Comparison of ENCODE assay signal across 14 cellular contexts in genomic region chr17:74118504-74118903, GRCh38.
DNase-seq lines count a peak whose midpoint lies in the region; ATAC-seq and TF ChIP-seq lines count a peak whose summit lies in the region.
"Had no signal": no experiment of that assay in that cellular context is flagged by ENCODE, and none has a peak within 500 bp of the region (broad histone marks: within the 10 kb centered on the region; RNA-seq: fewer than 3 reads in every experiment).

No MANE protein-coding gene starts in this region.

- no TSS peak for BruUV-seq in Caco-2 (replicated peaks; lab: Mats Ljungman, UMichigan)

- no peaks in the 10 kb centered on the region for H3K9me3 ChIP-seq in Caco-2
- H3K9me3 ChIP-seq: lower lobe of right lung, upper lobe of left lung had no signal

- H3K27me3 Mint-ChIP-seq in Caco-2 (ENCODE audit: insufficient read depth, unreplicated experiment) (peaks cover 29% of the 10 kb centered on the region), osteocyte (ENCODE audit: unreplicated experiment) (peaks cover 11% of the 10 kb centered on the region)
- H3K27me3 Mint-ChIP-seq in activated naive CD8-positive, alpha-beta T cell treated with anti-CD3 and anti-CD28 coated beads for 36 hours: peaks cover 35% of the 10 kb centered on the region

- peak; percentile 28 to 41 for TF ChIP-seq CTCF in Caco-2 (IDR thresholded peaks at IDR 0.05; ENCODE audit: insufficient read depth in 1 of 2, low read depth in 1 of 2, low read length in 1 of 2, severe bottlenecking in 1 of 2, unreplicated experiment in 1 of 2)
- TF ChIP-seq CTCF in astrocyte of the spinal cord (IDR thresholded peaks at IDR 0.05; ENCODE audit: low read depth, low read length): peak; percentile 9
- TF ChIP-seq CTCF in osteocyte (IDR thresholded peaks at IDR 0.05): no peak

- H3K4me1 Mint-ChIP-seq in Caco-2 (ENCODE audit: low read depth, unreplicated experiment) (no peaks in the 10 kb centered on the region), osteocyte (ENCODE audit: unreplicated experiment) (no peaks in the 10 kb centered on the region)
- H3K4me1 Mint-ChIP-seq in activated naive CD8-positive, alpha-beta T cell treated with anti-CD3 and anti-CD28 coated beads for 36 hours: no peaks in the 10 kb centered on the region
- H3K4me1 Mint-ChIP-seq: naive thymus-derived CD8-positive, alpha-beta T cell had no signal

- H3K36me3 ChIP-seq in Caco-2 (ENCODE audit: control insufficient read depth, insufficient read depth, low read length): no peaks in the 10 kb centered on the region
- H3K36me3 ChIP-seq: lower lobe of right lung, upper lobe of left lung had no signal

- H3K36me3 Mint-ChIP-seq in Caco-2 (ENCODE audit: insufficient read depth, unreplicated experiment): no peaks in the 10 kb centered on the region
- no peaks in the 10 kb centered on the region for H3K36me3 Mint-ChIP-seq in activated naive CD8-positive, alpha-beta T cell treated with anti-CD3 and anti-CD28 coated beads for 36 hours
- no peaks in the 10 kb centered on the region for H3K36me3 Mint-ChIP-seq in osteocyte (ENCODE audit: unreplicated experiment)
- H3K36me3 Mint-ChIP-seq: naive thymus-derived CD8-positive, alpha-beta T cell had no signal

- H3K4me3 Mint-ChIP-seq in Caco-2 (ENCODE audit: unreplicated experiment) (no peak overlapping the region), osteocyte (ENCODE audit: unreplicated experiment) (no peak overlapping the region)
- no peak overlapping the region for H3K4me3 Mint-ChIP-seq in activated naive CD8-positive, alpha-beta T cell treated with anti-CD3 and anti-CD28 coated beads for 36 hours
- H3K4me3 Mint-ChIP-seq: dendritic cell treated with granulocyte-macrophage colony-stimulating factor and Interleukin-4, amounts not matched to agents 40 ng/mL and 50 ng/mL, for 4 days; naive thymus-derived CD8-positive, alpha-beta T cell had no signal

- H3K27me3 ChIP-seq in Caco-2 (replicated peaks; ENCODE audit: control insufficient read depth, insufficient read depth, low read length): no peaks in the 10 kb centered on the region
- H3K27me3 ChIP-seq: upper lobe of left lung had no signal

- H3K27ac Mint-ChIP-seq in Caco-2 (ENCODE audit: unreplicated experiment) (no peak overlapping the region), osteocyte (ENCODE audit: unreplicated experiment) (no peak overlapping the region)
- no peak overlapping the region for H3K27ac Mint-ChIP-seq in activated naive CD8-positive, alpha-beta T cell treated with anti-CD3 and anti-CD28 coated beads for 36 hours
- H3K27ac Mint-ChIP-seq: activated T-helper 2 cell treated with anti-CD3 and anti-CD28 coated beads, Interferon-gamma antibody, Interleukin-2, Interleukin-4, amounts not matched to agents 10 μg/mL and 5 μg/mL and 100 μg/mL, durations not matched to agents 14 hours and 24 hours and 36 hours; dendritic cell treated with granulocyte-macrophage colony-stimulating factor and Interleukin-4, amounts not matched to agents 40 ng/mL and 50 ng/mL, for 4 days had no signal

- POLR2A ChIA-PET in Caco-2 (lab: Charles Lee): no interaction called here

- intact Hi-C loops in Caco-2 (cut with micrococcal nuclease; ENCODE audit: unreplicated experiment): no loop called here

- ATAC-seq in GM19324 (IDR thresholded peaks at IDR 0.05; ENCODE audit: low FRiP score, unreplicated experiment): no peak
- ATAC-seq: lower lobe of right lung; naive thymus-derived CD8-positive, alpha-beta T cell had no signal

- CTCF ChIA-PET in Caco-2 (lab: Charles Lee): no interaction called here

- no peak overlapping the region for H3K4me3 ChIP-seq in Caco-2 (ENCODE audit: low read depth, low read length)
- H3K4me3 ChIP-seq in astrocyte of the spinal cord (ENCODE audit: low read depth, low read length): no peak overlapping the region
- H3K4me3 ChIP-seq: lower lobe of right lung, upper lobe of left lung had no signal

- no peaks in the 10 kb centered on the region for H3K4me1 ChIP-seq in Caco-2
- H3K4me1 ChIP-seq: lower lobe of right lung, upper lobe of left lung had no signal

- no peaks in the 10 kb centered on the region for H3K9me3 Mint-ChIP-seq in Caco-2 (ENCODE audit: unreplicated experiment)
- H3K9me3 Mint-ChIP-seq in activated naive CD8-positive, alpha-beta T cell treated with anti-CD3 and anti-CD28 coated beads for 36 hours: no peaks in the 10 kb centered on the region
- no peaks in the 10 kb centered on the region for H3K9me3 Mint-ChIP-seq in osteocyte (ENCODE audit: unreplicated experiment)
- H3K9me3 Mint-ChIP-seq: activated T-helper 2 cell treated with anti-CD3 and anti-CD28 coated beads, Interferon-gamma antibody, Interleukin-2, Interleukin-4, amounts not matched to agents 10 μg/mL and 5 μg/mL and 100 μg/mL, durations not matched to agents 14 hours and 24 hours and 36 hours; dendritic cell treated with granulocyte-macrophage colony-stimulating factor and Interleukin-4, amounts not matched to agents 40 ng/mL and 50 ng/mL, for 4 days; naive thymus-derived CD8-positive, alpha-beta T cell had no signal

- in situ Hi-C loops in astrocyte of the spinal cord (cut with HindIII; ENCODE audit: low sequenced_read_pairs): no loop called here

- DNase-seq in Caco-2 (peak; percentile 13 to 26), HT-29 (ENCODE audit: low spot score) (peak; percentile 9), astrocyte of the spinal cord (ENCODE audit: low read depth, low spot score) (no peak), islet precursor cell (peak; percentile 86), hepatic stellate cell (ENCODE audit: low spot score) (no peak), osteocyte (ENCODE audit: extremely low spot score, unreplicated experiment) (no peak)
- DNase-seq in activated naive CD8-positive, alpha-beta T cell treated with anti-CD3 and anti-CD28 coated beads for 36 hours: no peak
- DNase-seq: lower lobe of right lung; naive thymus-derived CD8-positive, alpha-beta T cell; stimulated activated CD4-positive, alpha-beta T cell treated with anti-CD3 and anti-CD28 coated beads, Interleukin-4, amount 100 ng/mL, for 24 hours had no signal

Comparison
In these comparisons a context has a peak if more than half of its experiments do, and no peak if none do; other contexts are left out.
1. DNase-seq: peak in Caco-2 (2 of 2), HT-29 (single experiment) and islet precursor cell (single experiment); none in astrocyte of the spinal cord (single experiment), hepatic stellate cell (single experiment), activated naive CD8-positive, alpha-beta T cell treated with anti-CD3 and anti-CD28 coated beads for 36 hours (single experiment) and osteocyte (single experiment).